In genomic region chr14:63375772-63376171, GRCh38 we compare ENCODE assay signal across 24 cellular contexts. TPM values are rescaled to one million over a fixed set of nuclear protein-coding genes. Genes with fewer than 3 reads are reported as not detected.
A peak's percentile ranks its signal among the peaks of the same experiment; 100 is the strongest.
DNase-seq lines count a peak whose midpoint lies in the region; ATAC-seq, FAIRE-seq and TF ChIP-seq lines count a peak whose summit lies in the region.
"Had no signal": no experiment of that assay in that cellular context is flagged by ENCODE, and none has a peak within 500 bp of the region (broad histone marks: within the 10 kb centered on the region; RNA-seq: fewer than 3 reads in every experiment).

No MANE protein-coding gene starts in this region.

- H2AFZ ChIP-seq in mammary epithelial cell (ENCODE audit: low read depth, low read length) = no peak overlapping the region

- H3K4me2 ChIP-seq in mammary epithelial cell (ENCODE audit: insufficient read depth, low read depth, low read length) = no peak overlapping the region

- in situ Hi-C loops in mammary epithelial cell (cut with MboI; ENCODE audit: low sequenced_read_pairs in 2 of 2) = loop anchor here in 1 of 2 donors (25.0 kb wide), 1 partner anchor 387 kb away; no protein-coding TSS in a partner anchor

- no peaks in the 10 kb centered on the region for H4K20me1 ChIP-seq in mammary epithelial cell (ENCODE audit: insufficient read depth, low read length)

- no peak for TF ChIP-seq POLR2A in GM12892 (IDR thresholded peaks at IDR 0.05; ENCODE audit: low read depth, low read length)

- dilution Hi-C loops in mammary epithelial cell (cut with HindIII; ENCODE audit: low sequenced_read_pairs) = no loop called here

- intact Hi-C loops in mammary epithelial cell (cut with micrococcal nuclease) = loop anchor here (5.0 to 10.0 kb wide), 2 partner anchors 201 to 1213 kb away; no protein-coding TSS in a partner anchor

- DNase-seq in GM12892 (ENCODE audit: insufficient read length) (no peak), NCI-H226 (peak; percentile 48), mammary epithelial cell (peak; percentile 63), kidney glomerular epithelial cell (lab: John Stamatoyannopoulos, UW) (peak; percentile 28), NCI-H774 (lab: John Stamatoyannopoulos, UW) (no peak), COR-L47 (lab: John Stamatoyannopoulos, UW) (no peak)
- DNase-seq in effector memory CD4-positive, alpha-beta T cell = no peak
- DNase-seq: activated CD8-positive, alpha-beta T cell treated with anti-CD3 and anti-CD28 coated beads, Interleukin-2, amount 10 ng/mL, durations not matched to agents 7 days and 5 days; activated naive CD4-positive, alpha-beta T cell treated with anti-CD3 and anti-CD28 coated beads, Interleukin-2, amount 50 U/mL, for 16 hours; activated T-cell treated with anti-CD3 and anti-CD28 coated beads, Interleukin-2, amount 50 U/mL, for 4 hours; body of pancreas; CD4-positive, CD25-positive, alpha-beta regulatory T cell; DMS53; NCI-H1417 treated with DMSO at 0.1 percent for 48 hours; NCI-H2171; right cardiac atrium; T-helper 17 cell had no signal

- no peak for TF ChIP-seq CTCF in mammary epithelial cell (conservative IDR thresholded peaks at IDR 0.05 in 1 of 2, IDR thresholded peaks at IDR 0.05 in 1 of 2; ENCODE audit: extremely low read depth in 1 of 2, insufficient read depth in 1 of 2, low read depth in 1 of 2, low read length in 2 of 2)

- H3K27ac ChIP-seq in mammary epithelial cell (ENCODE audit: insufficient read depth, low read depth, low read length) = no peak overlapping the region
- H3K27ac ChIP-seq in effector memory CD4-positive, alpha-beta T cell (ENCODE audit: insufficient read depth, low read length, poor library complexity, severe bottlenecking) = no peak overlapping the region
- H3K27ac ChIP-seq: body of pancreas, coronary artery, thoracic aorta had no signal

- 44% methylated on average over 3 of the region's 3 CpGs for whole genome bisulfite sequencing in mammary epithelial cell (ENCODE audit: low coverage, missing lambda C conversion rate)

- FAIRE-seq in GM12892 (lab: Jason Lieb, UNC) = peak; percentile 51
- FAIRE-seq: endometrium had no signal

- BruUV-seq in mammary epithelial cell (replicated peaks; lab: Mats Ljungman, UMichigan) = no TSS peak

- no peaks in the 10 kb centered on the region for H3K79me2 ChIP-seq in mammary epithelial cell (ENCODE audit: insufficient read depth, low read length)

- no peak overlapping the region for H3K4me3 ChIP-seq in mammary epithelial cell (replicated peaks in 1 of 3; ENCODE audit: insufficient read depth in 1 of 3, low read depth in 2 of 3, low read length in 3 of 3)
- no peak overlapping the region for H3K4me3 ChIP-seq in effector memory CD4-positive, alpha-beta T cell (ENCODE audit: insufficient read depth, low read depth, low read length, poor library complexity, severe bottlenecking)
- H3K4me3 ChIP-seq: body of pancreas, coronary artery, thoracic aorta had no signal

- no peaks in the 10 kb centered on the region for H3K27me3 ChIP-seq in mammary epithelial cell (ENCODE audit: insufficient read depth, low read length)
- no peaks in the 10 kb centered on the region for H3K27me3 ChIP-seq in effector memory CD4-positive, alpha-beta T cell (replicated peaks; ENCODE audit: control insufficient read depth, insufficient read depth, low read length, poor library complexity, severe bottlenecking)
- H3K27me3 ChIP-seq: body of pancreas had no signal

- ATAC-seq in HG03520 (IDR thresholded peaks at IDR 0.05; ENCODE audit: unreplicated experiment) = no peak
- ATAC-seq: activated CD8-positive, alpha-beta T cell treated with anti-CD3 and anti-CD28 coated beads, Interleukin-2, amount 10 ng/mL, durations not matched to agents 7 days and 5 days; activated T-cell treated with anti-CD3 and anti-CD28 coated beads, Interleukin-2, amount 50 U/mL, for 4 hours; body of pancreas; right cardiac atrium; T-helper 17 cell had no signal

- CTCF ChIA-PET in mammary epithelial cell (lab: Charles Lee; ENCODE audit: low non-redundant PET) = no interaction called here

- no peaks in the 10 kb centered on the region for H3K4me1 ChIP-seq in mammary epithelial cell (ENCODE audit: insufficient read depth, low read length)
- H3K4me1 ChIP-seq in effector memory CD4-positive, alpha-beta T cell (ENCODE audit: control insufficient read depth, insufficient read depth, low read length, poor library complexity, severe bottlenecking) = no peaks in the 10 kb centered on the region
- H3K4me1 ChIP-seq: body of pancreas had no signal

- no peak overlapping the region for H3K9ac ChIP-seq in mammary epithelial cell (ENCODE audit: insufficient read depth, low read length)

- peaks cover 6% of the 10 kb centered on the region for H3K36me3 ChIP-seq in mammary epithelial cell (ENCODE audit: insufficient read depth, low read length)
- peaks cover 18% of the 10 kb centered on the region for H3K36me3 ChIP-seq in effector memory CD4-positive, alpha-beta T cell (ENCODE audit: control insufficient read depth, insufficient read depth, low read length)
- H3K36me3 ChIP-seq: thoracic aorta had no signal

- H3K9me3 ChIP-seq in mammary epithelial cell (replicated peaks; ENCODE audit: insufficient read depth, low read length) = no peaks in the 10 kb centered on the region
- no peaks in the 10 kb centered on the region for H3K9me3 ChIP-seq in effector memory CD4-positive, alpha-beta T cell (ENCODE audit: control insufficient read depth, low read length)
- H3K9me3 ChIP-seq: body of pancreas, thoracic aorta had no signal

RNA-seq across cellular contexts. Expression of gene GPHB5, which starts 57.0 kb away (rescaled TPM):
- not detected for polyA plus RNA-seq in GM12892 (2012; ENCODE audit: missing spikeins)
- total RNA-seq in mammary epithelial cell = not detected
- polyA plus RNA-seq in mammary epithelial cell = not detected
- polyA minus RNA-seq in mammary epithelial cell = not detected
- total RNA-seq: activated CD8-positive, alpha-beta T cell treated with anti-CD3 and anti-CD28 coated beads, Interleukin-2, amount 10 ng/mL, durations not matched to agents 7 days and 5 days; activated T-cell treated with anti-CD3 and anti-CD28 coated beads, Interleukin-2, amount 50 U/mL, for 4 hours; body of pancreas; CD4-positive, CD25-positive, alpha-beta regulatory T cell; liver; OCI-LY7; right cardiac atrium; SK-MEL-5; T-helper 17 cell; thoracic aorta had no signal
- polyA plus RNA-seq: CD4-positive, CD25-positive, alpha-beta regulatory T cell; liver; right cardiac atrium had no signal

Comparison
In these comparisons a context has a peak if more than half of its experiments do, and no peak if none do; other contexts are left out.
1. DNase-seq: peak in NCI-H226 (single experiment), mammary epithelial cell (single experiment) and kidney glomerular epithelial cell (single experiment); none in GM12892 (single experiment), NCI-H774 (single experiment), effector memory CD4-positive, alpha-beta T cell (0 of 3) and COR-L47 (single experiment).